In the genomic region with DNA sequence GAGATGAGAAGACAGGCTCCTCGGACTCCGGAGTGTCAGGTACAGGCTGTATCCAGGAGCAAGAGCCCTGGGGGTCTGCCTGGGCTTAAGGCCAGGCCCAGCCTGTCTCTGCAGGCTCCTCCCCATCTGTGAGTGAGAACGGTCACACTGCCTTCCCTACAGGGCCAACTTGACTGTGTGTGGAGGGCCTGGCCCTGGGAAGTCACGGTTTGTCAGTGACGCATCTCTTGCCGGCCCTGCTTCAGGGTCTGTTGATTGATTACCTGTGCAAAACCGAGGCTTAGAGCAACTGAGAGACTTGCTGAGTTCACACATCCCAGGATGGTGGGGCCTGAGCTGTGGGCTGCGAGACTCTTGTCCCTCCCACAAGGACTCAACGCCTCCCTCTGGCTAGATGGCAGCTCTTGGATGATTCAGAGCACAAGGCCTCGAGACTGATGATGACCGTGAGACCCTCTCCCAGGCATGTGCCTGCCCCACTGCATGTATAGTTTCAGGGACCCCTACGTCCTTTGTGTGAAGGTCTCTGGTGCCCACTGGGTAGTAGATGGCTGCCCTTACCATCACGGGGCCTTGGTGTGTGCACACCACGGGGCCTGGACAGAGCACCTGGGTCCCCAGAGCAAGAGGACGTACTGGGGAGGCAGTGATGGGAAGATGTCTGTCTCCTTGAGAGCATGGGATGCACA, we compare ENCODE assay signal across 1 cellular context.
TF ChIP-seq lines count a peak whose summit lies in the region.

No MANE protein-coding gene starts in this region.

TF ChIP-seq in H1, 55 proteins besides CTCF, POLR2A, EP300 and RAD21:
- no peak for TF ChIP-seq CREB1 (IDR thresholded peaks at IDR 0.05)
- TF ChIP-seq FOSL1 (IDR thresholded peaks at IDR 0.05; ENCODE audit: insufficient read depth, low read depth, low read length) = no peak
- TF ChIP-seq MAFK (IDR thresholded peaks at IDR 0.05; ENCODE audit: low read depth, low read length) = no peak
- no peak for TF ChIP-seq CTBP2 (IDR thresholded peaks at IDR 0.05; ENCODE audit: borderline replicate concordance, insufficient read depth, insufficient read length, low read length)
- TF ChIP-seq ASH2L (IDR thresholded peaks at IDR 0.05; ENCODE audit: low read length) = no peak
- TF ChIP-seq PHF8 (conservative IDR thresholded peaks at IDR 0.05; ENCODE audit: low read depth, low read length) = no peak
- TF ChIP-seq HDAC2 (IDR thresholded peaks at IDR 0.05; ENCODE audit: borderline replicate concordance in 1 of 2, low read depth in 2 of 2, low read length in 2 of 2) = no peak
- TF ChIP-seq HDAC6 (IDR thresholded peaks at IDR 0.05; ENCODE audit: low read depth, low read length) = no peak
- no peak for TF ChIP-seq KDM5A (IDR thresholded peaks at IDR 0.05; ENCODE audit: low read length)
- TF ChIP-seq BRCA1 (IDR thresholded peaks at IDR 0.05; ENCODE audit: low read depth, low read length) = no peak
- no peak for TF ChIP-seq RBBP5 (IDR thresholded peaks at IDR 0.05; ENCODE audit: borderline replicate concordance, low read depth, low read length)
- TF ChIP-seq CBX5 (IDR thresholded peaks at IDR 0.05; ENCODE audit: low read depth, low read length) = no peak
- no peak for TF ChIP-seq SIX5 (IDR thresholded peaks at IDR 0.05; ENCODE audit: low read depth, low read length)
TF ChIP-seq in H1: peak in this region for 0.
